In the genomic region with DNA sequence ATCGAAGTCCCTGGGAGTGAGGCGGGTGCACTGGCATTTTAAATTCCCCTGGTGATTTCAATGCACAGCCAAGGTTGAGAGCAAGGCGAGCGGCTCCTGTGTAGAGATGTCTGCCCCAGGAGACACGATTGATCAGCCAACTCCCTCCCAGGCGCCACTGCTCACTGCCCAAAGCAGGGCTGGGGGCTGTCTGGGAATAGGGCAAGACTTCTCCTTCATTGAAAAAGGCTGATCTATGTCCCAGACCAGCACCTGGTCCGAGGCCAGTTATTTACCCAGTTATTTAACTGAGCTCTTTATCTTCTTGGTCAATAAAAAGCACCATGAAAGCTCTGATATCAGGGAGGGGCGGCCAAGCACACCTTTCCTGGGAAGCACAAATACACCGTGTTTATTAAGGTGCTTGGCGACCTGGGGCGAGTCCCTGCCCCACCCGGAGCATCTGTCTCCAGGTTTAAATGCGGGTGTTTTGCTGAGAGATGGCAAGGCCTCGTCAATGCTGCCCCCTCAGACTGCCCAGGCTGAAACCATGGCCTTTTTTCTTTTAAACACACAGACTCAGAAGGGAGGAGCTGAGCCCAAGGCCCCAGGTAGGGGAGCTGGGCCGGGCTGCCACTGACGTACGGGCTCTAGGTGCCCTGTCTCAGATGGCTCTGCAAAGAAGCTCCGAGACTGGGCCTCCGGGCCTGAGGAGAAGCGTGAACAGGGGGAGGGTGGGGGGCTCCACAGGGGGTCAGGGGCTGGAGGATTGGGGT, we compare ENCODE assay signal across 18 cellular contexts.
DNase-seq lines count a peak whose midpoint lies in the region; ATAC-seq and TF ChIP-seq lines count a peak whose summit lies in the region.
"Had no signal": no experiment of that assay in that cellular context is flagged by ENCODE, and none has a peak within 500 bp of the region (broad histone marks: within the 10 kb centered on the region; RNA-seq: fewer than 3 reads in every experiment).

No MANE protein-coding gene starts in this region.

- H3K4me3 ChIP-seq in upper lobe of right lung (no peak overlapping the region), trophoblast cell (ENCODE audit: low read depth, low read length) (no peak overlapping the region)

- H2AFZ ChIP-seq in trophoblast cell (ENCODE audit: insufficient read depth, low read length, poor library complexity) = no peak overlapping the region

- ATAC-seq in left ventricle myocardium superior (no peak), left cardiac atrium (no peak), upper lobe of right lung (no peak)
- ATAC-seq: activated T-helper 17 cell treated with anti-CD3 and anti-CD28 coated beads, Interleukin-2, amount 50 U/mL, for 72 hours had no signal

- no peak overlapping the region for H3K9ac ChIP-seq in trophoblast cell (ENCODE audit: low read length)

- no peaks in the 10 kb centered on the region for H3K79me1 ChIP-seq in trophoblast cell (ENCODE audit: low read length)

- no peaks in the 10 kb centered on the region for H3K4me1 ChIP-seq in upper lobe of right lung
- no peaks in the 10 kb centered on the region for H3K4me1 ChIP-seq in trophoblast cell (ENCODE audit: control insufficient read depth in 1 of 2, insufficient read depth in 2 of 2, low read length in 2 of 2)

- H3K9me3 Mint-ChIP-seq in immature natural killer cell = peaks cover 0 to 1% (median 0%) of the 10 kb centered on the region in 6 donors
- H3K9me3 Mint-ChIP-seq: nephron had no signal

- H3K27ac Mint-ChIP-seq in immature natural killer cell = no peak overlapping the region
- H3K27ac Mint-ChIP-seq: activated naive CD8-positive, alpha-beta T cell had no signal

- intact Hi-C loops in left ventricle myocardium superior (cut with micrococcal nuclease) (no loop called here), left cardiac atrium (cut with DNase I) (no loop called here), upper lobe of right lung (cut with DNase I) (no loop called here)

- no peak overlapping the region for H4K8ac ChIP-seq in trophoblast cell (ENCODE audit: low read depth, low read length)

- DNase-seq in left ventricle myocardium superior (peak; percentile 18), left cardiac atrium (no peak), NCI-H748 (lab: John Stamatoyannopoulos, UW; ENCODE audit: unreplicated experiment) (peak; percentile 95), mucosa of gallbladder (ENCODE audit: low spot score) (peak; percentile 34), upper lobe of right lung (peak; percentile 45), immature natural killer cell (no peak), trophoblast cell (no peak), NCI-H2171 (lab: John Stamatoyannopoulos, UW) (no peak)
- DNase-seq: activated CD4-positive, alpha-beta T cell treated with anti-CD3 and anti-CD28 coated beads for 1 hour; Kasumi-1; NCI-H1092 treated with DMSO at 0.1 percent for 48 hours; NCI-H2171 treated with DMSO at 0.1 percent for 48 hours; RPMI8226; stimulated activated CD4-positive, alpha-beta T cell treated with anti-CD3 and anti-CD28 coated beads, Interleukin-4, amount 100 ng/mL, for 4 hours; T-helper 9 cell had no signal

- H3K27me3 Mint-ChIP-seq in immature natural killer cell (ENCODE audit: low read depth in 3 of 3) = peaks cover 3 to 6% (median 4%) of the 10 kb centered on the region in 3 donors
- H3K27me3 Mint-ChIP-seq: activated naive CD8-positive, alpha-beta T cell; activated T-helper 17 cell treated with anti-CD3 and anti-CD28 coated beads, Interleukin-2, amount 50 U/mL, for 72 hours had no signal

- no peak overlapping the region for H3K23ac ChIP-seq in trophoblast cell (ENCODE audit: low read length)

- H3K4me2 ChIP-seq in trophoblast cell (ENCODE audit: low read length) = no peak overlapping the region

- no peak overlapping the region for H3K18ac ChIP-seq in trophoblast cell (ENCODE audit: low read length)

- no peak overlapping the region for H3K27ac ChIP-seq in upper lobe of right lung
- no peak overlapping the region for H3K27ac ChIP-seq in trophoblast cell (ENCODE audit: low read depth, low read length)

- no peak overlapping the region for H3K4ac ChIP-seq in trophoblast cell (ENCODE audit: low read depth, low read length)

- H3K4me1 Mint-ChIP-seq in immature natural killer cell = peaks cover 11 to 18% of the 10 kb centered on the region in 2 donors

- H3K36me3 ChIP-seq in upper lobe of right lung (no peaks in the 10 kb centered on the region), trophoblast cell (ENCODE audit: control insufficient read depth in 1 of 2, insufficient read depth in 2 of 2, low read length in 2 of 2) (no peaks in the 10 kb centered on the region)

- H4K91ac ChIP-seq in trophoblast cell (ENCODE audit: low read depth, low read length) = no peak overlapping the region

- H3K79me2 ChIP-seq in trophoblast cell (ENCODE audit: control insufficient read depth, insufficient read depth, low read length, poor library complexity) = no peaks in the 10 kb centered on the region

- no peak overlapping the region for H2BK120ac ChIP-seq in trophoblast cell (ENCODE audit: insufficient read depth, low read length, poor library complexity)

- no peak overlapping the region for H4K12ac ChIP-seq in trophoblast cell (ENCODE audit: low read depth, low read length)

- H3K36me3 Mint-ChIP-seq in immature natural killer cell = peaks cover 0 to 4% (median 0%) of the 10 kb centered on the region in 3 donors
- H3K36me3 Mint-ChIP-seq: activated naive CD8-positive, alpha-beta T cell had no signal

- H3K14ac ChIP-seq in trophoblast cell (ENCODE audit: low read length) = no peak overlapping the region

- H2BK5ac ChIP-seq in trophoblast cell (ENCODE audit: low read depth, low read length, poor library complexity) = no peak overlapping the region

- H3K27me3 ChIP-seq in upper lobe of right lung = no peaks in the 10 kb centered on the region
- H3K27me3 ChIP-seq in trophoblast cell (ENCODE audit: insufficient read depth, low read length) = no peaks in the 10 kb centered on the region

- no peak for TF ChIP-seq CTCF in upper lobe of right lung (IDR thresholded peaks at IDR 0.05)

- no CpG with 5 or more reads among the region's 20 CpGs for WGBS in trophoblast cell (ENCODE audit: extremely low coverage, insufficient coverage, insufficient read length)

- no peak overlapping the region for H2BK12ac ChIP-seq in trophoblast cell (ENCODE audit: low read length)

- H3K4me3 Mint-ChIP-seq in immature natural killer cell = no peak overlapping the region
- H3K4me3 Mint-ChIP-seq: activated naive CD8-positive, alpha-beta T cell; activated T-helper 17 cell treated with anti-CD3 and anti-CD28 coated beads, Interleukin-2, amount 50 U/mL, for 72 hours; nephron had no signal

- no peak overlapping the region for H2AK5ac ChIP-seq in trophoblast cell (ENCODE audit: low read length)

- H3K9me3 ChIP-seq in upper lobe of right lung (no peaks in the 10 kb centered on the region), trophoblast cell (ENCODE audit: insufficient read depth, low read depth, low read length) (peaks cover 9% of the 10 kb centered on the region)

Comparison
In these comparisons a context has a peak if more than half of its experiments do, and no peak if none do; other contexts are left out.
1. DNase-seq: peak in left ventricle myocardium superior (single experiment), NCI-H748 (single experiment), mucosa of gallbladder (single experiment) and upper lobe of right lung (single experiment); none in left cardiac atrium (single experiment), immature natural killer cell (0 of 3), trophoblast cell (0 of 2) and NCI-H2171 (single experiment).